ENCODE assay signal across 8 cellular contexts in the genomic region with DNA sequence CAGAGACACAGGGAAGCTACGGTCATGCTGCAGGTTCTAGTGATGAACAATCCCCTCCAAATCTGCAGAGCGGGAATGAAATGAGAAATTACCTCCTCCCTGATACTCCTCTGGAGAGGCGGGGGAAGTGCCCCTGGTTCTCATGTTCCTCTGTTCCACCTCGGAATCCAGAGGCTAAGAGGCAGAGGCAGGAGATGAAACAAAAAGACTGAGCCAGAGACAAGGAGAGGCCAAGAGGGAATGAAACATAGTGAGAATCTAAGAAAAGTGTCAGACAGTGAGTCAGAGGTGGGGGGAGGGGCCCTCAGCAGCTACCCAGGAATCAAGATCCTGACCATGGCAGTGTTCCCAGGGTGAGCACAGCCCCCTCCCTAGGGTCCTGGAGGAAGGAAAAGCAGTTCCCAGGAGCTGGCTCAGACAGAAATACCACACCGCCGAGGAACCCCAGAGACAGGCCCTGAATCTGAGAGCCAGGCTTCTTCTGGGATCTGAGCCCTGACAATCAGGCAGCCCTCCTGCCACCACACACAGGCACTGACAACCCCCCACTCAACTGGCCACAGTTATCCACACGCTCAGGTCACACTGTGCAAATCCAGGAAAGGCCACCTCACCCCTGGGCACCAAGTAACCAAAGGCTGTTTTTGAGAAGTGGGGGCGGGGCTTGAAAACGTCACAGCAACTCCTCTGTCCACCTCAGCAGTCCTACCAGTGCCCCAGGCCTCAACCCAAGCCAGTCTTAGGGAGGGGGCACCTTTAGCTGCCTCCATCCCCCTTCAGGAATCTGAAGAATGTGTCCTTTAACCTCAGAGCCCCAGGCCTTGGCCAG. TPM values are rescaled to one million over a fixed set of nuclear protein-coding genes. Genes with fewer than 3 reads are reported as not detected.
DNase-seq lines count a peak whose midpoint lies in the region; ATAC-seq and TF ChIP-seq lines count a peak whose summit lies in the region.

No MANE protein-coding gene starts in this region.

- peaks cover 69% of the 10 kb centered on the region for H3K4me1 Mint-ChIP-seq in T-helper 17 cell

- H3K27me3 ChIP-seq in breast epithelium (no peaks in the 10 kb centered on the region), iPS-20b (ENCODE audit: insufficient read depth, low read length) (peaks cover 6% of the 10 kb centered on the region; the same call in 1 of the 2 replicates), gastrocnemius medialis (no peaks in the 10 kb centered on the region)

- no peaks in the 10 kb centered on the region for H3K27me3 Mint-ChIP-seq in T-helper 17 cell

- TF ChIP-seq CTCF in breast epithelium (IDR thresholded peaks at IDR 0.05) (no peak), gastrocnemius medialis (IDR thresholded peaks at IDR 0.05 in 4 of 5, conservative IDR thresholded peaks at IDR 0.05 in 1 of 5) (no peak)

- peaks cover 14 to 39% of the 10 kb centered on the region in 2 donors for H3K4me1 ChIP-seq in breast epithelium
- H3K4me1 ChIP-seq in iPS-20b (ENCODE audit: insufficient read depth, low read length) = peaks cover 55% of the 10 kb centered on the region
- peaks cover 59 to 61% of the 10 kb centered on the region in 2 donors for H3K4me1 ChIP-seq in gastrocnemius medialis

- H3K27ac Mint-ChIP-seq in T-helper 17 cell = peak overlapping the region; percentile 99

- DNase-seq in activated gamma-delta T cell treated with Interleukin-2 at 50 U/mL for 16 hours = peak; percentile 41
- DNase-seq in activated gamma-delta T cell (lab: John Stamatoyannopoulos, UW) = no peak
- DNase-seq in T-helper 17 cell = peak in 1 of 3 donors; percentile 42
- peak; percentile 87 to 88 for DNase-seq in breast epithelium (ENCODE audit: low spot score in 2 of 2)
- DNase-seq in gastrocnemius medialis = peak; percentile 68 to 85

- H3K27ac ChIP-seq in breast epithelium (peak overlapping the region; percentile 100), iPS-20b (ENCODE audit: low read length) (peak overlapping the region; percentile 29), gastrocnemius medialis (peak overlapping the region; percentile 94 to 100 (median 98))

- in situ Hi-C loops in gastrocnemius medialis (cut with MboI; ENCODE audit: low sequenced_read_pairs in 4 of 4) = no loop called here

- intact Hi-C loops in breast epithelium (cut with DNase I; ENCODE audit: low total_unique reads) (loop anchor here (2.0 kb wide), 1 partner anchor 28 kb away; no protein-coding TSS in a partner anchor), gastrocnemius medialis (cut with DNase I; ENCODE audit: low total_unique reads) (no loop called here)

- H3K9me3 ChIP-seq in T-helper 17 cell (ENCODE audit: control insufficient read depth, low read length, poor library complexity, severe bottlenecking) (peaks cover 6% of the 10 kb centered on the region), breast epithelium (no peaks in the 10 kb centered on the region), iPS-20b (ENCODE audit: insufficient read depth, low read depth, low read length) (no peaks in the 10 kb centered on the region), gastrocnemius medialis (no peaks in the 10 kb centered on the region)

- peaks cover 6% of the 10 kb centered on the region for H3K36me3 Mint-ChIP-seq in T-helper 17 cell (ENCODE audit: low read depth)

- no peak for TF ChIP-seq POLR2A in breast epithelium (IDR thresholded peaks at IDR 0.05)
- TF ChIP-seq POLR2A in gastrocnemius medialis (IDR thresholded peaks at IDR 0.05) = peak in 1 of 2 donors; percentile 44

- peak overlapping the region; percentile 100 for H3K4me3 Mint-ChIP-seq in T-helper 17 cell

- peak overlapping the region; percentile 63; the same call in 1 of the 2 replicates for H3K9ac ChIP-seq in iPS-20b (ENCODE audit: low read depth, low read length)

- H3K36me3 ChIP-seq in breast epithelium (no peaks in the 10 kb centered on the region), iPS-20b (ENCODE audit: insufficient read depth, low read depth, low read length) (peaks cover 5% of the 10 kb centered on the region), gastrocnemius medialis (peaks cover 0 to 5% of the 10 kb centered on the region in 2 donors)

- H3K4me3 ChIP-seq in breast epithelium (peak overlapping the region; percentile 89 to 99 (median 94)), iPS-20b (ENCODE audit: low read length) (peak overlapping the region; percentile 62), gastrocnemius medialis (peak overlapping the region; percentile 69 to 93 (median 78))

- no peak for ATAC-seq in T-helper 17 cell
- ATAC-seq in gastrocnemius medialis = peak; percentile 19
- no peak for ATAC-seq in GM19328 (IDR thresholded peaks at IDR 0.05; ENCODE audit: unreplicated experiment)
- no peak for ATAC-seq in HG02885 (IDR thresholded peaks at IDR 0.05; ENCODE audit: poor library complexity, unreplicated experiment)

RNA-seq across cellular contexts. Expression of gene CSRNP1, which starts 2.4 kb away (rescaled TPM):
- total RNA-seq in T-helper 17 cell (100 to 1,000 TPM; 356 to 408 TPM), breast epithelium (100 to 1,000 TPM in 1 of 3 donors, 10 to 100 TPM in 2; 30.2 to 112 (median 59.0) TPM), gastrocnemius medialis (10 to 100 TPM; 27.5 to 66.8 (median 42.3) TPM)

RNA-seq across cellular contexts. Expression of gene XIRP1, which starts 41.4 kb away (rescaled TPM):
- not detected for total RNA-seq in T-helper 17 cell
- under 1 TPM in 1 of 3 donors, not detected in 2; 0.44 TPM for total RNA-seq in breast epithelium
- total RNA-seq in gastrocnemius medialis = 100 to 1,000 TPM in 2 of 4 donors, 10 to 100 TPM in 2; 52.4 to 329 (median 128) TPM

RNA-seq across cellular contexts. Expression of gene TTC21A, which starts 43.5 kb away (rescaled TPM):
- total RNA-seq in T-helper 17 cell (10 to 100 TPM in 1 of 2 donors, 1 to 10 TPM in 1; 3.5 to 12.3 TPM), breast epithelium (10 to 100 TPM in 2 of 3 donors, 1 to 10 TPM in 1; 5.9 to 16.1 (median 13.1) TPM), gastrocnemius medialis (1 to 10 TPM in 2 of 4 donors, under 1 TPM in 2; 0.33 to 4.3 (median 1.1) TPM)

RNA-seq across cellular contexts. Expression of gene GORASP1, which starts 43.6 kb away (rescaled TPM):
- total RNA-seq in T-helper 17 cell = 10 to 100 TPM; 29.2 to 40.1 TPM
- 10 to 100 TPM; 58.2 to 98.8 (median 77.3) TPM for total RNA-seq in breast epithelium
- total RNA-seq in gastrocnemius medialis = 10 to 100 TPM; 34.3 to 81.9 (median 38.5) TPM

Comparison
In these comparisons a context has a peak if more than half of its experiments do, and no peak if none do; other contexts are left out.
1. ATAC-seq: peak in gastrocnemius medialis (2 of 2); none in T-helper 17 cell (single experiment), GM19328 (single experiment) and HG02885 (single experiment).
2. H3K27ac ChIP-seq: peak in every context shown above with its lines; median percentile 100 in breast epithelium; 98 in gastrocnemius medialis; 29 in iPS-20b.
3. RNA of gene XIRP1, which starts 41.4 kb away (total RNA-seq): 52.4 to 329 TPM in gastrocnemius medialis; not detected in T-helper 17 cell and 0.44 TPM in breast epithelium; every median in the first group is over 10 times any median in the second.
4. Peak in every context shown above with its lines, with median percentiles within 50 percentile points of each other: H3K4me3 ChIP-seq.